In genomic region chr3:125187599-125187910, GRCh38 we compare ENCODE assay signal across 24 cellular contexts. TPM values are rescaled to one million over a fixed set of nuclear protein-coding genes. Genes with fewer than 3 reads are reported as not detected.
DNase-seq lines count a peak whose midpoint lies in the region; ATAC-seq and TF ChIP-seq lines count a peak whose summit lies in the region.
"Had no signal": no experiment of that assay in that cellular context is flagged by ENCODE, and none has a peak within 500 bp of the region (broad histone marks: within the 10 kb centered on the region; RNA-seq: fewer than 3 reads in every experiment).

No MANE protein-coding gene starts in this region.

- H3K9me3 Mint-ChIP-seq in osteocyte (ENCODE audit: unreplicated experiment) (no peaks in the 10 kb centered on the region), T-cell (no peaks in the 10 kb centered on the region)
- no peaks in the 10 kb centered on the region for H3K9me3 Mint-ChIP-seq in effector memory CD8-positive, alpha-beta T cell

- H3K9me3 ChIP-seq in WERI-Rb-1 (ENCODE audit: severe bottlenecking) = no peaks in the 10 kb centered on the region
- H3K9me3 ChIP-seq: SJSA1 had no signal

- POLR2A ChIA-PET in T-cell (lab: Charles Lee) = no interaction called here

- H3K4me3 Mint-ChIP-seq in osteocyte (ENCODE audit: unreplicated experiment) (no peak overlapping the region), T-cell (no peak overlapping the region)
- H3K4me3 Mint-ChIP-seq in effector memory CD8-positive, alpha-beta T cell = no peak overlapping the region

- CTCF ChIA-PET in T-cell (lab: Charles Lee) = no interaction called here

- H3K27ac ChIP-seq in WERI-Rb-1 = peak overlapping the region; percentile 53; the same call in 1 of the 2 replicates
- no peak overlapping the region for H3K27ac ChIP-seq in foreskin keratinocyte
- H3K27ac ChIP-seq: GM23248, PC-9, SJSA1 had no signal

- H3K4me1 ChIP-seq in foreskin keratinocyte = no peaks in the 10 kb centered on the region
- H3K4me1 ChIP-seq: SJSA1 had no signal

- H3K36me3 ChIP-seq in WERI-Rb-1 = peaks cover 28% of the 10 kb centered on the region
- H3K36me3 ChIP-seq: SJSA1 had no signal

- H3K27me3 Mint-ChIP-seq in osteocyte (ENCODE audit: unreplicated experiment) (no peaks in the 10 kb centered on the region), T-cell (peaks cover 0 to under 1% of the 10 kb centered on the region in 2 donors)
- no peaks in the 10 kb centered on the region for H3K27me3 Mint-ChIP-seq in effector memory CD8-positive, alpha-beta T cell

- ATAC-seq in foreskin keratinocyte = peak; percentile 58
- no peak for ATAC-seq in effector memory CD8-positive, alpha-beta T cell (replicated peaks)
- ATAC-seq in T-cell (replicated peaks in 1 of 4) = no peak

- H3K36me3 Mint-ChIP-seq in osteocyte (ENCODE audit: unreplicated experiment) (no peaks in the 10 kb centered on the region), T-cell (no peaks in the 10 kb centered on the region)
- H3K36me3 Mint-ChIP-seq in effector memory CD8-positive, alpha-beta T cell (ENCODE audit: insufficient read depth) = no peaks in the 10 kb centered on the region

- H3K4me1 Mint-ChIP-seq in osteocyte (ENCODE audit: unreplicated experiment) (peaks cover 21% of the 10 kb centered on the region), T-cell (peaks cover 0 to 9% (median 3%) of the 10 kb centered on the region in 3 donors)
- no peaks in the 10 kb centered on the region for H3K4me1 Mint-ChIP-seq in effector memory CD8-positive, alpha-beta T cell (ENCODE audit: low read depth in 2 of 2)

- H3K27me3 ChIP-seq in WERI-Rb-1 (ENCODE audit: insufficient read depth, low read depth, severe bottlenecking) (no peaks in the 10 kb centered on the region), foreskin keratinocyte (no peaks in the 10 kb centered on the region)
- H3K27me3 ChIP-seq: SJSA1 had no signal

- H3K27ac Mint-ChIP-seq in osteocyte (ENCODE audit: unreplicated experiment) (no peak overlapping the region), T-cell (no peak overlapping the region)
- no peak overlapping the region for H3K27ac Mint-ChIP-seq in effector memory CD8-positive, alpha-beta T cell

- peak; percentile 17 for DNase-seq in DMS53 (lab: John Stamatoyannopoulos, UW)
- DNase-seq in DMS53 treated with DMSO at 0.1 percent for 48 hours (lab: John Stamatoyannopoulos, UW; ENCODE audit: unreplicated experiment) = no peak
- no peak for DNase-seq in WERI-Rb-1
- DNase-seq in foreskin keratinocyte = peak; percentile 30 to 76
- DNase-seq in osteocyte (ENCODE audit: extremely low spot score, unreplicated experiment) = peak; percentile 15
- no peak for DNase-seq in effector memory CD8-positive, alpha-beta T cell
- DNase-seq in T-cell = no peak
- DNase-seq in activated CD8-positive, alpha-beta memory T cell treated with anti-CD3 and anti-CD28 coated beads, Interleukin-2, amount 50 U/mL, for 4 hours = no peak
- DNase-seq: 8988T; ACHN; Calu3; GM23248; HCEC 1CT; NCI-H1092; NCI-H1417 treated with DMSO at 0.1 percent for 48 hours; NCI-H187; NCI-H2171 treated with DMSO at 0.1 percent for 48 hours; NCI-H345; NCI-H524; NCI-H748 treated with DMSO at 0.1 percent for 48 hours; NK-92 treated with Interleukin-12 subunit alpha and Interleukin-12 subunit beta, amount 100 ng/mL, for 24 hours; PC-9; Right ventricle myocardium superior had no signal

- no peak overlapping the region for H3K4me3 ChIP-seq in WERI-Rb-1 (ENCODE audit: low read depth, low read length)
- H3K4me3 ChIP-seq: GM23248, PC-9, SJSA1 had no signal

- TF ChIP-seq CTCF in WERI-Rb-1 (IDR thresholded peaks at IDR 0.05; ENCODE audit: low read depth, low read length) = no peak
- no peak for TF ChIP-seq CTCF in foreskin keratinocyte (conservative IDR thresholded peaks at IDR 0.05)
- TF ChIP-seq CTCF in osteocyte (IDR thresholded peaks at IDR 0.05) = no peak

RNA-seq across cellular contexts. Expression of gene SLC12A8, which starts 25.0 kb away (rescaled TPM):
- total RNA-seq in foreskin keratinocyte (10.5 and 11.2 TPM in 2 replicates), osteocyte (2.0 and 3.0 TPM in 2 replicates), T-cell (under 1 TPM in 3 of 5 donors, not detected in 2; 0.50 to 0.96 (median 0.60) TPM)
- polyA plus RNA-seq in foreskin keratinocyte = 6.0 and 6.9 TPM in 2 replicates

Comparison
In these comparisons a context has a peak if more than half of its experiments do, and no peak if none do; other contexts are left out.
1. DNase-seq: peak in DMS53 (single experiment), foreskin keratinocyte (2 of 2) and osteocyte (single experiment); none in DMS53 treated with DMSO at 0.1 percent for 48 hours (single experiment), WERI-Rb-1 (single experiment), effector memory CD8-positive, alpha-beta T cell (0 of 3), T-cell (0 of 34) and activated CD8-positive, alpha-beta memory T cell treated with anti-CD3 and anti-CD28 coated beads, Interleukin-2, amount 50 U/mL, for 4 hours (single experiment).